25 cellular contexts compared by ENCODE assay signal in genomic region chr18:7307018-7307417, GRCh38.
A peak's percentile ranks its signal among the peaks of the same experiment; 100 is the strongest.
DNase-seq lines count a peak whose midpoint lies in the region; ATAC-seq, FAIRE-seq and TF ChIP-seq lines count a peak whose summit lies in the region.
"Had no signal": no experiment of that assay in that cellular context is flagged by ENCODE, and none has a peak within 500 bp of the region (broad histone marks: within the 10 kb centered on the region; RNA-seq: fewer than 3 reads in every experiment).

No MANE protein-coding gene starts in this region.

- no peak for FAIRE-seq in H54 (lab: Jason Lieb, UNC)
- FAIRE-seq: GM12892, GM18507 had no signal

- TF ChIP-seq CTCF in right atrium auricular region (IDR thresholded peaks at IDR 0.05) (no peak), progenitor cell of endocrine pancreas (IDR thresholded peaks at IDR 0.05; ENCODE audit: unreplicated experiment) (no peak)

- DNase-seq in Right ventricle myocardium superior, result no peak
- no peak for DNase-seq in cardiac septum (ENCODE audit: low spot score)
- DNase-seq in right atrium auricular region (ENCODE audit: low spot score), result peak; percentile 56
- DNase-seq in progenitor cell of endocrine pancreas (ENCODE audit: low spot score, unreplicated experiment), result no peak
- no peak for DNase-seq in H54 (ENCODE audit: insufficient read length, low spot score)
- DNase-seq: DMS153, DND-41, HCEC 1CT, MM.1S, NCI-H2029, NCI-H446 treated with DMSO at 0.1 percent for 48 hours, NCI-H526, NCI-H82, SIG-M5 had no signal

- H3K4me1 ChIP-seq in right atrium auricular region, result peaks cover 0 to 3% of the 10 kb centered on the region in 2 donors

- no peaks in the 10 kb centered on the region for H3K4me1 Mint-ChIP-seq in progenitor cell of endocrine pancreas (ENCODE audit: low read depth)
- H3K4me1 Mint-ChIP-seq: GM23338, IgD-negative memory B cell had no signal

- peak overlapping the region; percentile 34 for H3K27ac Mint-ChIP-seq in progenitor cell of endocrine pancreas
- H3K27ac Mint-ChIP-seq: GM23338 had no signal

- no peak overlapping the region for H3K4me3 Mint-ChIP-seq in progenitor cell of endocrine pancreas (ENCODE audit: low read depth)
- H3K4me3 Mint-ChIP-seq: GM23338, IgD-negative memory B cell had no signal

- intact Hi-C loops in Right ventricle myocardium superior (cut with DNase I) (no loop called here), cardiac septum (cut with DNase I) (no loop called here)

- ATAC-seq in Right ventricle myocardium superior (ENCODE audit: poor library complexity) (peak; percentile 87), esophagus mucosa (no peak), GM18502 (IDR thresholded peaks at IDR 0.05; ENCODE audit: poor library complexity, unreplicated experiment) (no peak)
- ATAC-seq: GM23338, Panc1 had no signal

- H3K36me3 Mint-ChIP-seq in progenitor cell of endocrine pancreas (ENCODE audit: insufficient read depth), result no peaks in the 10 kb centered on the region
- H3K36me3 Mint-ChIP-seq: IgD-negative memory B cell had no signal

- H3K9me3 Mint-ChIP-seq in progenitor cell of endocrine pancreas (ENCODE audit: low read depth), result peaks cover 6% of the 10 kb centered on the region
- H3K9me3 Mint-ChIP-seq: GM23338, IgD-negative memory B cell had no signal

- no peak overlapping the region for H3K4me3 ChIP-seq in right atrium auricular region
- H3K4me3 ChIP-seq: GM23338, SK-N-MC had no signal

- no peak for TF ChIP-seq POLR2A in H54 (IDR thresholded peaks at IDR 0.05; ENCODE audit: low read depth, low read length)

- H3K36me3 ChIP-seq in right atrium auricular region, result no peaks in the 10 kb centered on the region

- no peaks in the 10 kb centered on the region for H3K27me3 ChIP-seq in right atrium auricular region

- no peaks in the 10 kb centered on the region for H3K9me3 ChIP-seq in right atrium auricular region

- no peaks in the 10 kb centered on the region for H3K27me3 Mint-ChIP-seq in progenitor cell of endocrine pancreas
- H3K27me3 Mint-ChIP-seq: IgD-negative memory B cell had no signal

- H3K27ac ChIP-seq in right atrium auricular region, result no peak overlapping the region
- H3K27ac ChIP-seq: HL-60, KMS-11, RWPE1, SK-N-MC had no signal
